In genomic region chr7:115340828-115341227, GRCh38 we compare ENCODE assay signal across 10 cellular contexts.
DNase-seq lines count a peak whose midpoint lies in the region; ATAC-seq, FAIRE-seq and TF ChIP-seq lines count a peak whose summit lies in the region.
"Had no signal": no experiment of that assay in that cellular context is flagged by ENCODE, and none has a peak within 500 bp of the region (broad histone marks: within the 10 kb centered on the region; RNA-seq: fewer than 3 reads in every experiment).

No MANE protein-coding gene starts in this region.

- peaks cover 4% of the 10 kb centered on the region for H3K27me3 Mint-ChIP-seq in activated CD8-positive, alpha-beta T cell treated with anti-CD3 and anti-CD28 coated beads for 36 hours
- no peaks in the 10 kb centered on the region for H3K27me3 Mint-ChIP-seq in activated CD8-positive, alpha-beta T cell treated with anti-CD3 and anti-CD28 coated beads, Interleukin-2, amount 10 ng/mL, durations not matched to agents 7 days and 5 days (ENCODE audit: low read depth)
- H3K27me3 Mint-ChIP-seq in natural killer cell (ENCODE audit: low read depth in 2 of 2), result peaks cover 17 to 27% of the 10 kb centered on the region in 2 donors

- H3K9ac ChIP-seq in smooth muscle cell (ENCODE audit: low read depth), result no peak overlapping the region

- H3K4me1 ChIP-seq in smooth muscle cell (ENCODE audit: low read depth), result no peaks in the 10 kb centered on the region

- H3K79me2 ChIP-seq in smooth muscle cell (ENCODE audit: low read depth), result no peaks in the 10 kb centered on the region

- no peaks in the 10 kb centered on the region for H3K4me1 Mint-ChIP-seq in activated CD8-positive, alpha-beta T cell treated with anti-CD3 and anti-CD28 coated beads for 36 hours (ENCODE audit: low read depth)
- H3K4me1 Mint-ChIP-seq in activated CD8-positive, alpha-beta T cell treated with anti-CD3 and anti-CD28 coated beads, Interleukin-2, amount 10 ng/mL, durations not matched to agents 7 days and 5 days (ENCODE audit: low read depth), result no peaks in the 10 kb centered on the region
- no peaks in the 10 kb centered on the region for H3K4me1 Mint-ChIP-seq in natural killer cell

- no peak overlapping the region for H3K4me3 Mint-ChIP-seq in activated CD8-positive, alpha-beta T cell treated with anti-CD3 and anti-CD28 coated beads for 36 hours
- no peak overlapping the region for H3K4me3 Mint-ChIP-seq in activated CD8-positive, alpha-beta T cell treated with anti-CD3 and anti-CD28 coated beads, Interleukin-2, amount 10 ng/mL, durations not matched to agents 7 days and 5 days
- no peak overlapping the region for H3K4me3 Mint-ChIP-seq in natural killer cell
- H3K4me3 Mint-ChIP-seq: CD4-positive, alpha-beta memory T cell had no signal

- no peak overlapping the region for H3K4me2 ChIP-seq in smooth muscle cell

- peak; percentile 34 for TF ChIP-seq CTCF in activated CD8-positive, alpha-beta T cell treated with anti-CD3 and anti-CD28 coated beads for 36 hours (IDR thresholded peaks at IDR 0.05)
- TF ChIP-seq CTCF in bronchial epithelial cell (IDR thresholded peaks at IDR 0.05; ENCODE audit: insufficient read depth, low read length, severe bottlenecking) (no peak), smooth muscle cell (IDR thresholded peaks at IDR 0.05; ENCODE audit: borderline replicate concordance, insufficient read depth, poor library complexity, severe bottlenecking) (peak; percentile 23), natural killer cell (IDR thresholded peaks at IDR 0.05) (no peak)

- DNase-seq in activated CD8-positive, alpha-beta T cell treated with anti-CD3 and anti-CD28 coated beads for 36 hours, result no peak
- no peak for DNase-seq in activated CD8-positive, alpha-beta T cell treated with anti-CD3 and anti-CD28 coated beads, Interleukin-2, amount 10 ng/mL, durations not matched to agents 7 days and 5 days
- peak; percentile 98 for DNase-seq in bronchial epithelial cell (ENCODE audit: low read depth)
- DNase-seq in smooth muscle cell (lab: John Stamatoyannopoulos, UW; ENCODE audit: unreplicated experiment), result no peak
- no peak for DNase-seq in NCI-H2171 (lab: John Stamatoyannopoulos, UW)
- DNase-seq in natural killer cell, result no peak
- DNase-seq in AML-193 (lab: John Stamatoyannopoulos, UW), result no peak
- DNase-seq: activated effector memory CD4-positive, alpha-beta T cell treated with Interleukin-2 at 50 U/mL for 16 hours; CD4-positive, alpha-beta memory T cell had no signal

- FAIRE-seq in bronchial epithelial cell (lab: Jason Lieb, UNC), result no peak

- intact Hi-C loops in activated CD8-positive, alpha-beta T cell treated with anti-CD3 and anti-CD28 coated beads for 36 hours (cut with micrococcal nuclease), result no loop called here
- intact Hi-C loops in natural killer cell (cut with micrococcal nuclease), result no loop called here

- CTCF ChIA-PET in activated CD8-positive, alpha-beta T cell treated with anti-CD3 and anti-CD28 coated beads for 36 hours (lab: Charles Lee), result interaction anchor here (1.0 to 1.2 kb wide), 2 partner anchors 15 to 519 kb away, joined by 3 to 4 read pairs; no protein-coding TSS in a partner anchor
- CTCF ChIA-PET in activated CD8-positive, alpha-beta T cell treated with anti-CD3 and anti-CD28 coated beads, Interleukin-2, amount 10 ng/mL, durations not matched to agents 7 days and 5 days (lab: Charles Lee), result no interaction called here

- H3K4me3 ChIP-seq in bronchial epithelial cell (ENCODE audit: low read depth, low read length) (no peak overlapping the region), smooth muscle cell (no peak overlapping the region)

- H4K20me1 ChIP-seq in smooth muscle cell (ENCODE audit: low read depth), result no peaks in the 10 kb centered on the region

- no peak overlapping the region for H2AFZ ChIP-seq in smooth muscle cell (ENCODE audit: low read depth)

- no peak overlapping the region for H3K27ac Mint-ChIP-seq in activated CD8-positive, alpha-beta T cell treated with anti-CD3 and anti-CD28 coated beads for 36 hours
- H3K27ac Mint-ChIP-seq in activated CD8-positive, alpha-beta T cell treated with anti-CD3 and anti-CD28 coated beads, Interleukin-2, amount 10 ng/mL, durations not matched to agents 7 days and 5 days, result no peak overlapping the region
- H3K27ac Mint-ChIP-seq in natural killer cell, result no peak overlapping the region
- H3K27ac Mint-ChIP-seq: CD4-positive, alpha-beta memory T cell had no signal

- no peaks in the 10 kb centered on the region for H3K9me3 ChIP-seq in smooth muscle cell (replicated peaks; ENCODE audit: low read depth)

- H3K36me3 ChIP-seq in bronchial epithelial cell (ENCODE audit: control insufficient read depth, insufficient read depth, low read length), result no peaks in the 10 kb centered on the region
- H3K36me3 ChIP-seq in smooth muscle cell (ENCODE audit: low read depth), result no peaks in the 10 kb centered on the region

- POLR2A ChIA-PET in activated CD8-positive, alpha-beta T cell treated with anti-CD3 and anti-CD28 coated beads for 36 hours (lab: Charles Lee), result no interaction called here
- POLR2A ChIA-PET in activated CD8-positive, alpha-beta T cell treated with anti-CD3 and anti-CD28 coated beads, Interleukin-2, amount 10 ng/mL, durations not matched to agents 7 days and 5 days (lab: Charles Lee), result no interaction called here

- H3F3A ChIP-seq in smooth muscle cell (ENCODE audit: low read depth), result no peaks in the 10 kb centered on the region

- H3K27ac ChIP-seq in smooth muscle cell (ENCODE audit: low read depth), result no peak overlapping the region

- peak; percentile 17 for ATAC-seq in activated CD8-positive, alpha-beta T cell treated with anti-CD3 and anti-CD28 coated beads for 36 hours
- no peak for ATAC-seq in activated CD8-positive, alpha-beta T cell treated with anti-CD3 and anti-CD28 coated beads, Interleukin-2, amount 10 ng/mL, durations not matched to agents 7 days and 5 days
- ATAC-seq in HG03520 (IDR thresholded peaks at IDR 0.05; ENCODE audit: unreplicated experiment) (peak; percentile 61), natural killer cell (no peak)

- no peaks in the 10 kb centered on the region for H3K9me3 Mint-ChIP-seq in activated CD8-positive, alpha-beta T cell treated with anti-CD3 and anti-CD28 coated beads for 36 hours
- no peaks in the 10 kb centered on the region for H3K9me3 Mint-ChIP-seq in activated CD8-positive, alpha-beta T cell treated with anti-CD3 and anti-CD28 coated beads, Interleukin-2, amount 10 ng/mL, durations not matched to agents 7 days and 5 days (ENCODE audit: insufficient read depth)
- H3K9me3 Mint-ChIP-seq in natural killer cell, result no peaks in the 10 kb centered on the region

- whole genome bisulfite sequencing in smooth muscle cell (ENCODE audit: low lambda C conversion rate), result 59% methylated on average over 4 of the region's 4 CpGs

- H3K27me3 ChIP-seq in bronchial epithelial cell (ENCODE audit: control insufficient read depth, insufficient read depth, low read length), result no peaks in the 10 kb centered on the region
- H3K27me3 ChIP-seq in smooth muscle cell (ENCODE audit: low read depth), result no peaks in the 10 kb centered on the region

- no peaks in the 10 kb centered on the region for H3K36me3 Mint-ChIP-seq in activated CD8-positive, alpha-beta T cell treated with anti-CD3 and anti-CD28 coated beads for 36 hours (ENCODE audit: low read depth)
- H3K36me3 Mint-ChIP-seq in activated CD8-positive, alpha-beta T cell treated with anti-CD3 and anti-CD28 coated beads, Interleukin-2, amount 10 ng/mL, durations not matched to agents 7 days and 5 days (ENCODE audit: low read depth), result no peaks in the 10 kb centered on the region
- no peaks in the 10 kb centered on the region for H3K36me3 Mint-ChIP-seq in natural killer cell
- H3K36me3 Mint-ChIP-seq: CD4-positive, alpha-beta memory T cell had no signal

Comparison
In these comparisons a context has a peak if more than half of its experiments do, and no peak if none do; other contexts are left out.
1. ATAC-seq: peak in activated CD8-positive, alpha-beta T cell treated with anti-CD3 and anti-CD28 coated beads for 36 hours (single experiment) and HG03520 (single experiment); none in activated CD8-positive, alpha-beta T cell treated with anti-CD3 and anti-CD28 coated beads, Interleukin-2, amount 10 ng/mL, durations not matched to agents 7 days and 5 days (single experiment) and natural killer cell (0 of 3).
2. CTCF ChIP-seq: peak in activated CD8-positive, alpha-beta T cell treated with anti-CD3 and anti-CD28 coated beads for 36 hours (single experiment) and smooth muscle cell (single experiment); none in bronchial epithelial cell (single experiment) and natural killer cell (single experiment).